Comparison of ENCODE assay signal across 13 cellular contexts in the genomic region with DNA sequence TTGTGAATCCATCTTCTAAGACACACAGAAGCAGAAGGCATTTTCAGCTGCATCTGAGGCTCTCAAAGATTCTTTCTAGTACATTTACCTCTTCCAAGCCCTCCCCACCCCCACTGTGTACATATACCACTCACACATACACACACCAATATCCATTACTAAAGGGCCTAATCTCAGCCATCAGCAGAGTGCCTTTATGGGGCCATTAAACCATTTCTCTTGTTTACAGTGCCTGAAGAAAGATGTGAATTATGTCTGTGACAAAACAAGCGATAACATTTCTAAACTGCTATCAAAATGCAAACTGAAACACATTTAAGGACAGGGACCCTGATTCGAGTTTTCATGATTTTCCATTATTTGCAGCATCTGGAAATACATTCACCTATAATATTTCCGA. TPM values are rescaled to one million over a fixed set of nuclear protein-coding genes. Genes with fewer than 3 reads are reported as not detected.
DNase-seq lines count a peak whose midpoint lies in the region; TF ChIP-seq lines count a peak whose summit lies in the region.
"Had no signal": no experiment of that assay in that cellular context is flagged by ENCODE, and none has a peak within 500 bp of the region (broad histone marks: within the 10 kb centered on the region; RNA-seq: fewer than 3 reads in every experiment).

No MANE protein-coding gene starts in this region.

- H3K36me3 Mint-ChIP-seq in neural crest cell (ENCODE audit: low read depth): peaks cover 14% of the 10 kb centered on the region

- H3K27ac Mint-ChIP-seq in neural crest cell (ENCODE audit: unreplicated experiment): peak overlapping the region; percentile 16

- intact Hi-C loops in posterior vena cava (cut with DNase I): no loop called here

- no peaks in the 10 kb centered on the region for H3K9me3 Mint-ChIP-seq in neural crest cell

- no peak for TF ChIP-seq CTCF in neural crest cell (conservative IDR thresholded peaks at IDR 0.05)

- peaks cover 20% of the 10 kb centered on the region for H3K4me1 Mint-ChIP-seq in neural crest cell

- peak; percentile 6 for DNase-seq in HT-29 (ENCODE audit: low spot score)
- DNase-seq in NCI-H1436 treated with DMSO at 0.1 percent for 48 hours (lab: John Stamatoyannopoulos, UW): peak; percentile 87
- DNase-seq in SK-N-DZ (ENCODE audit: low spot score): peak; percentile 95
- DNase-seq in neural crest cell (ENCODE audit: low read depth, low spot score): no peak
- DNase-seq in stimulated activated CD4-positive, alpha-beta T cell treated with anti-CD3 and anti-CD28 coated beads, Interleukin-4, amount 100 ng/mL, for 4 hours: no peak
- no peak for DNase-seq in anterior cingulate cortex (lab: John Stamatoyannopoulos, UW)
- DNase-seq in posterior vena cava (ENCODE audit: low spot score): no peak
- DNase-seq: activated CD4-positive, alpha-beta T cell treated with anti-CD3 and anti-CD28 coated beads for 48 hours; AML-193; esophagus squamous epithelium; KG1; NCI-H1694; Peyer's patch had no signal

- no peaks in the 10 kb centered on the region for H3K27me3 Mint-ChIP-seq in neural crest cell (ENCODE audit: low read depth)

- H3K4me3 Mint-ChIP-seq in neural crest cell: no peak overlapping the region

RNA-seq across cellular contexts. Expression of a gene that starts 40.0 kb away (rescaled TPM):
- 2.4 and 4.7 TPM in 2 replicates for total RNA-seq in HT-29 (2014; rRNA removed; shearing (Covaris generic))
- polyA plus RNA-seq in SK-N-DZ (2014; cell fraction: cytosol; rRNA removed): 3.3 and 4.0 TPM in 2 replicates
- 0.54 and 1.8 TPM in 2 replicates for polyA plus RNA-seq in SK-N-DZ (2014; cell fraction: nucleus; rRNA removed)
- total RNA-seq in neural crest cell (89.4 and 104 TPM in 2 replicates), posterior vena cava (10 to 100 TPM in 1 of 2 donors, 1 to 10 TPM in 1; 9.2 to 10.5 TPM)

Comparison
In these comparisons a context has a peak if more than half of its experiments do, and no peak if none do; other contexts are left out.
1. DNase-seq: peak in HT-29 (single experiment), NCI-H1436 treated with DMSO at 0.1 percent for 48 hours (single experiment) and SK-N-DZ (single experiment); none in neural crest cell (single experiment), stimulated activated CD4-positive, alpha-beta T cell treated with anti-CD3 and anti-CD28 coated beads, Interleukin-4, amount 100 ng/mL, for 4 hours (0 of 2), anterior cingulate cortex (0 of 58) and posterior vena cava (single experiment).